ENCODE assay signal across 18 cellular contexts in genomic region chrX:123186796-123187195, GRCh38. TPM values are rescaled to one million over a fixed set of nuclear protein-coding genes. Genes with fewer than 3 reads are reported as not detected.
"Had no signal": no experiment of that assay in that cellular context is flagged by ENCODE, and none has a peak within 500 bp of the region (broad histone marks: within the 10 kb centered on the region; RNA-seq: fewer than 3 reads in every experiment).

No MANE protein-coding gene starts in this region.

- H3K36me3 Mint-ChIP-seq: activated naive CD4-positive, alpha-beta T cell treated with anti-CD3 and anti-CD28 coated beads, Interleukin-2, amount 50 U/mL, for 72 hours had no signal

- H3K4me1 Mint-ChIP-seq: activated CD4-positive, alpha-beta T cell treated with anti-CD3 and anti-CD28 coated beads, Interleukin-2, amount 10 ng/mL, durations not matched to agents 24 days and 14 days; central memory CD8-positive, alpha-beta T cell had no signal

- H3K4me3 ChIP-seq: pancreas, spleen, stomach had no signal

- H3K4me1 ChIP-seq: pancreas had no signal

- H3K9me3 ChIP-seq: pancreas, spleen, stomach, thoracic aorta had no signal

- H3K4me3 Mint-ChIP-seq: activated CD4-positive, alpha-beta T cell treated with anti-CD3 and anti-CD28 coated beads, Interleukin-2, amount 10 ng/mL, durations not matched to agents 24 days and 14 days; activated CD8-positive, alpha-beta T cell treated with anti-CD3 and anti-CD28 coated beads, Interleukin-2, amount 10 ng/mL, durations not matched to agents 7 days and 5 days; activated T-cell treated with anti-CD3 and anti-CD28 coated beads, Interleukin-2, amount 50 U/mL, for 72 hours; central memory CD8-positive, alpha-beta T cell; T-helper 2 cell treated with Interferon-gamma antibody and Interleukin-4, amounts not matched to agents 5 μg/mL and 100 μg/mL, for 36 hours had no signal

- DNase-seq: activated CD4-positive, alpha-beta T cell treated with anti-CD3 and anti-CD28 coated beads, Interleukin-2, amount 10 ng/mL, durations not matched to agents 24 days and 14 days; activated CD4-positive, CD25-positive, alpha-beta regulatory T cell; activated CD8-positive, alpha-beta memory T cell treated with anti-CD3 and anti-CD28 coated beads, Interleukin-2, amount 50 U/mL, for 4 hours; activated CD8-positive, alpha-beta T cell treated with anti-CD3 and anti-CD28 coated beads, Interleukin-2, amount 10 ng/mL, durations not matched to agents 7 days and 5 days; activated gamma-delta T cell; activated T-cell treated with anti-CD3 and anti-CD28 coated beads, Interleukin-2, amount 50 U/mL, for 72 hours; brain microvascular endothelial cell; effector memory CD4-positive, alpha-beta T cell; kidney glomerular epithelial cell; pancreas; spleen; stomach had no signal

- ATAC-seq: activated CD8-positive, alpha-beta T cell treated with anti-CD3 and anti-CD28 coated beads, Interleukin-2, amount 10 ng/mL, durations not matched to agents 7 days and 5 days; activated naive CD4-positive, alpha-beta T cell treated with anti-CD3 and anti-CD28 coated beads, Interleukin-2, amount 50 U/mL, for 72 hours; activated T-cell treated with anti-CD3 and anti-CD28 coated beads, Interleukin-2, amount 50 U/mL, for 72 hours; pancreas; sciatic nerve had no signal

- H3K27ac ChIP-seq: brain microvascular endothelial cell, coronary artery, pancreas, spleen, stomach, thoracic aorta had no signal

- H3K9me3 Mint-ChIP-seq: activated naive CD4-positive, alpha-beta T cell treated with anti-CD3 and anti-CD28 coated beads, Interleukin-2, amount 50 U/mL, for 72 hours; T-helper 2 cell treated with Interferon-gamma antibody and Interleukin-4, amounts not matched to agents 5 μg/mL and 100 μg/mL, for 36 hours had no signal

- H3K27me3 ChIP-seq: brain microvascular endothelial cell had no signal

- H3K36me3 ChIP-seq: brain microvascular endothelial cell, pancreas, spleen, stomach, thoracic aorta had no signal

- H3K27ac Mint-ChIP-seq: activated CD4-positive, alpha-beta T cell treated with anti-CD3 and anti-CD28 coated beads, Interleukin-2, amount 10 ng/mL, durations not matched to agents 24 days and 14 days; activated CD8-positive, alpha-beta T cell treated with anti-CD3 and anti-CD28 coated beads, Interleukin-2, amount 10 ng/mL, durations not matched to agents 7 days and 5 days; activated naive CD4-positive, alpha-beta T cell treated with anti-CD3 and anti-CD28 coated beads, Interleukin-2, amount 50 U/mL, for 72 hours; activated T-cell treated with anti-CD3 and anti-CD28 coated beads, Interleukin-2, amount 50 U/mL, for 72 hours; T-helper 2 cell treated with Interferon-gamma antibody and Interleukin-4, amounts not matched to agents 5 μg/mL and 100 μg/mL, for 36 hours had no signal

RNA-seq across cellular contexts. Expression of gene GRIA3, which starts 2.7 kb away (rescaled TPM):
- total RNA-seq: activated CD4-positive, alpha-beta T cell treated with anti-CD3 and anti-CD28 coated beads, Interleukin-2, amount 10 ng/mL, durations not matched to agents 24 days and 14 days; activated CD8-positive, alpha-beta T cell treated with anti-CD3 and anti-CD28 coated beads, Interleukin-2, amount 10 ng/mL, durations not matched to agents 7 days and 5 days; activated naive CD4-positive, alpha-beta T cell treated with anti-CD3 and anti-CD28 coated beads, Interleukin-2, amount 50 U/mL, for 72 hours; activated T-cell treated with anti-CD3 and anti-CD28 coated beads, Interleukin-2, amount 50 U/mL, for 72 hours had no signal
